12 cellular contexts compared by ENCODE assay signal in the genomic region with DNA sequence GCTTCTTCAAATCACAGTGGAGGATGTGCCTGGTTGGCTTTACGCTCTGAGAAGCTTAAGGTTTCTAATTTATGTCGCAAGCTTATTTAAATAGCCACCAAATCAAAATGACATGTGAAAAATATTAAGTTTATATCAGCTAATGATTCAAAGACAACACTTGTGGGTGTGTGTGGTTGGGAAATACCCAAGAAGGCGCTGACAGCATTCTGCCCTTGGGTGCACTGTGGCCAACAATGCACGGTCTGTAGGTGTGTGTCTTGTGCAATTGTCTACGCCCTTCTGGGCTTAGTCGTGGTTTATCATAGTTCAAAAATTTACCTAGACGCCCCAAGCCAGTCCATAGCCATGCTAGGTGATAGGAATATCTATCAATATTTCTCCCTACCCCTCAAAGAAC.
DNase-seq lines count a peak whose midpoint lies in the region; ATAC-seq and TF ChIP-seq lines count a peak whose summit lies in the region.
"Had no signal": no experiment of that assay in that cellular context is flagged by ENCODE, and none has a peak within 500 bp of the region (broad histone marks: within the 10 kb centered on the region; RNA-seq: fewer than 3 reads in every experiment).

No MANE protein-coding gene starts in this region.

- H3K9me3 Mint-ChIP-seq in activated T-helper 2 cell treated with anti-CD3 and anti-CD28 coated beads, Interferon-gamma antibody, Interleukin-2, Interleukin-4, amounts not matched to agents 10 μg/mL and 5 μg/mL and 100 μg/mL, durations not matched to agents 14 hours and 24 hours and 36 hours: no peaks in the 10 kb centered on the region
- H3K9me3 Mint-ChIP-seq in T-cell (no peaks in the 10 kb centered on the region), endodermal cell (no peaks in the 10 kb centered on the region)
- H3K9me3 Mint-ChIP-seq: activated naive CD4-positive, alpha-beta T cell treated with anti-CD3 and anti-CD28 coated beads, Interleukin-2, amount 50 U/mL, for 24 hours had no signal

- no peaks in the 10 kb centered on the region for H3K36me3 Mint-ChIP-seq in activated T-helper 2 cell treated with anti-CD3 and anti-CD28 coated beads, Interferon-gamma antibody, Interleukin-2, Interleukin-4, amounts not matched to agents 10 μg/mL and 5 μg/mL and 100 μg/mL, durations not matched to agents 14 hours and 24 hours and 36 hours (ENCODE audit: low read depth)
- peaks cover 10% of the 10 kb centered on the region for H3K36me3 Mint-ChIP-seq in T-cell
- peaks cover 6% of the 10 kb centered on the region for H3K36me3 Mint-ChIP-seq in endodermal cell (ENCODE audit: low read depth)
- H3K36me3 Mint-ChIP-seq: activated naive CD4-positive, alpha-beta T cell treated with anti-CD3 and anti-CD28 coated beads, Interleukin-2, amount 50 U/mL, for 24 hours; CD4-positive, CD25-positive, alpha-beta regulatory T cell had no signal

- H3K4me3 ChIP-seq in mammary epithelial cell (replicated peaks in 1 of 3; ENCODE audit: insufficient read depth in 1 of 3, low read depth in 2 of 3, low read length in 3 of 3) (no peak overlapping the region), endodermal cell (ENCODE audit: low read length) (no peak overlapping the region)

- TF ChIP-seq CTCF in mammary epithelial cell (conservative IDR thresholded peaks at IDR 0.05 in 1 of 2, IDR thresholded peaks at IDR 0.05 in 1 of 2; ENCODE audit: extremely low read depth in 1 of 2, insufficient read depth in 1 of 2, low read depth in 1 of 2, low read length in 2 of 2): no peak
- no peak for TF ChIP-seq CTCF in endodermal cell (conservative IDR thresholded peaks at IDR 0.05)

- H3K27me3 ChIP-seq in mammary epithelial cell (ENCODE audit: insufficient read depth, low read length) (no peaks in the 10 kb centered on the region), endodermal cell (ENCODE audit: control insufficient read depth, insufficient read depth, low read length, poor library complexity, severe bottlenecking) (no peaks in the 10 kb centered on the region)

- H3K27me3 Mint-ChIP-seq in activated T-helper 2 cell treated with anti-CD3 and anti-CD28 coated beads, Interferon-gamma antibody, Interleukin-2, Interleukin-4, amounts not matched to agents 10 μg/mL and 5 μg/mL and 100 μg/mL, durations not matched to agents 14 hours and 24 hours and 36 hours (ENCODE audit: low read depth): no peaks in the 10 kb centered on the region
- H3K27me3 Mint-ChIP-seq in T-cell (no peaks in the 10 kb centered on the region), endodermal cell (ENCODE audit: insufficient read depth) (no peaks in the 10 kb centered on the region)
- H3K27me3 Mint-ChIP-seq: activated naive CD4-positive, alpha-beta T cell treated with anti-CD3 and anti-CD28 coated beads, Interleukin-2, amount 50 U/mL, for 24 hours; CD4-positive, CD25-positive, alpha-beta regulatory T cell had no signal

- peaks cover 7% of the 10 kb centered on the region for H3K4me1 Mint-ChIP-seq in activated T-helper 2 cell treated with anti-CD3 and anti-CD28 coated beads, Interferon-gamma antibody, Interleukin-2, Interleukin-4, amounts not matched to agents 10 μg/mL and 5 μg/mL and 100 μg/mL, durations not matched to agents 14 hours and 24 hours and 36 hours (ENCODE audit: low read depth)
- no peaks in the 10 kb centered on the region for H3K4me1 Mint-ChIP-seq in T-cell
- H3K4me1 Mint-ChIP-seq in endodermal cell: peaks cover 3% of the 10 kb centered on the region
- H3K4me1 Mint-ChIP-seq: activated naive CD4-positive, alpha-beta T cell treated with anti-CD3 and anti-CD28 coated beads, Interleukin-2, amount 50 U/mL, for 24 hours; CD4-positive, CD25-positive, alpha-beta regulatory T cell had no signal

- POLR2A ChIA-PET in T-cell (lab: Charles Lee): no interaction called here

- peak overlapping the region; percentile 64 for H3K4me2 ChIP-seq in mammary epithelial cell (ENCODE audit: insufficient read depth, low read depth, low read length)

- WGBS in mammary epithelial cell (ENCODE audit: low coverage, missing lambda C conversion rate): 1% methylated on average over 7 of the region's 7 CpGs
- 94% methylated on average over 6 of the region's 7 CpGs; no CpG with 5 or more reads in 1 of the 2 experiments for WGBS in endodermal cell (ENCODE audit: insufficient coverage in 1 of 2, insufficient read length in 1 of 2), 2 experiments

- CTCF ChIA-PET in mammary epithelial cell (lab: Charles Lee; ENCODE audit: low non-redundant PET) (interaction anchor here (0.5 kb wide), 1 partner anchor 180 kb away, joined by 5 read pairs; no protein-coding TSS in a partner anchor), T-cell (lab: Charles Lee) (no interaction called here)

- H3K27ac Mint-ChIP-seq in activated T-helper 2 cell treated with anti-CD3 and anti-CD28 coated beads, Interferon-gamma antibody, Interleukin-2, Interleukin-4, amounts not matched to agents 10 μg/mL and 5 μg/mL and 100 μg/mL, durations not matched to agents 14 hours and 24 hours and 36 hours: no peak overlapping the region
- H3K27ac Mint-ChIP-seq in T-cell: no peak overlapping the region
- H3K27ac Mint-ChIP-seq in endodermal cell: no peak overlapping the region
- H3K27ac Mint-ChIP-seq: activated naive CD4-positive, alpha-beta T cell treated with anti-CD3 and anti-CD28 coated beads, Interleukin-2, amount 50 U/mL, for 24 hours; CD4-positive, CD25-positive, alpha-beta regulatory T cell had no signal

- BruUV-seq in mammary epithelial cell (replicated peaks; lab: Mats Ljungman, UMichigan): no TSS peak

- peak; percentile 84 for ATAC-seq in GM19328 (IDR thresholded peaks at IDR 0.05; ENCODE audit: unreplicated experiment)
- peak; percentile 94 for ATAC-seq in HG03135 (IDR thresholded peaks at IDR 0.05; ENCODE audit: unreplicated experiment)
- no peak for ATAC-seq in T-cell (replicated peaks in 1 of 4)

- H3K9ac ChIP-seq in mammary epithelial cell (ENCODE audit: insufficient read depth, low read length) (peak overlapping the region; percentile 65), endodermal cell (ENCODE audit: extremely low read depth, low read length, poor library complexity, severe bottlenecking) (no peak overlapping the region)
- H3K9ac ChIP-seq: parathyroid adenoma had no signal

- peaks cover 3% of the 10 kb centered on the region for H3K36me3 ChIP-seq in mammary epithelial cell (ENCODE audit: insufficient read depth, low read length)
- no peaks in the 10 kb centered on the region for H3K36me3 ChIP-seq in endodermal cell (ENCODE audit: control insufficient read depth, insufficient read depth, low read length)

- peaks cover 46% of the 10 kb centered on the region for H3K79me2 ChIP-seq in mammary epithelial cell (ENCODE audit: insufficient read depth, low read length)
- H3K79me2 ChIP-seq: parathyroid adenoma had no signal

- in situ Hi-C loops in Caki2 (cut with HindIII; ENCODE audit: low pct_unique_long_range_greater_than_20kb, low sequenced_read_pairs) (no loop called here), mammary epithelial cell (cut with MboI; ENCODE audit: low sequenced_read_pairs in 2 of 2) (loop anchor here in 1 of 2 donors (10.0 kb wide), 1 partner anchor 57 kb away; a partner anchor contains a TSS)

- DNase-seq in Caki2 (ENCODE audit: low read depth) (peak; percentile 59), mammary epithelial cell (peak; percentile 96), T-cell (no peak), endodermal cell (no peak), SHP77 (lab: John Stamatoyannopoulos, UW) (no peak)
- DNase-seq in activated T-helper 2 cell treated with anti-CD3 and anti-CD28 coated beads, Interferon-gamma antibody, Interleukin-2, Interleukin-4, amounts not matched to agents 10 μg/mL and 5 μg/mL and 100 μg/mL, durations not matched to agents 14 hours and 24 hours and 36 hours (ENCODE audit: low spot score): no peak
- DNase-seq: CD4-positive, CD25-positive, alpha-beta regulatory T cell; RPMI8226 had no signal

- intact Hi-C loops in mammary epithelial cell (cut with micrococcal nuclease): loop anchor here (2.0 to 10.0 kb wide), 2 partner anchors 81 to 183 kb away; no protein-coding TSS in a partner anchor
- intact Hi-C loops in activated T-helper 2 cell treated with anti-CD3 and anti-CD28 coated beads, Interferon-gamma antibody, Interleukin-2, Interleukin-4, amounts not matched to agents 10 μg/mL and 5 μg/mL and 100 μg/mL, durations not matched to agents 14 hours and 24 hours and 36 hours (cut with micrococcal nuclease): no loop called here

- dilution Hi-C loops in mammary epithelial cell (cut with HindIII; ENCODE audit: low sequenced_read_pairs): no loop called here

- H3K9me3 ChIP-seq in mammary epithelial cell (replicated peaks; ENCODE audit: insufficient read depth, low read length): no peaks in the 10 kb centered on the region
- no peaks in the 10 kb centered on the region for H3K9me3 ChIP-seq in endodermal cell (ENCODE audit: control insufficient read depth, low read length)

- H2AFZ ChIP-seq in mammary epithelial cell (ENCODE audit: low read depth, low read length): no peak overlapping the region
- H2AFZ ChIP-seq: parathyroid adenoma had no signal

- no peak overlapping the region for H3K4me3 Mint-ChIP-seq in activated T-helper 2 cell treated with anti-CD3 and anti-CD28 coated beads, Interferon-gamma antibody, Interleukin-2, Interleukin-4, amounts not matched to agents 10 μg/mL and 5 μg/mL and 100 μg/mL, durations not matched to agents 14 hours and 24 hours and 36 hours (ENCODE audit: low read depth)
- no peak overlapping the region for H3K4me3 Mint-ChIP-seq in T-cell
- H3K4me3 Mint-ChIP-seq in endodermal cell: no peak overlapping the region
- H3K4me3 Mint-ChIP-seq: activated naive CD4-positive, alpha-beta T cell treated with anti-CD3 and anti-CD28 coated beads, Interleukin-2, amount 50 U/mL, for 24 hours; CD4-positive, CD25-positive, alpha-beta regulatory T cell had no signal

- H3K4me1 ChIP-seq in mammary epithelial cell (ENCODE audit: insufficient read depth, low read length) (peaks cover 67% of the 10 kb centered on the region), endodermal cell (ENCODE audit: control insufficient read depth, insufficient read depth, low read length) (no peaks in the 10 kb centered on the region)
- H3K4me1 ChIP-seq: parathyroid adenoma had no signal

- H4K20me1 ChIP-seq in mammary epithelial cell (ENCODE audit: insufficient read depth, low read length): no peaks in the 10 kb centered on the region

- H3K27ac ChIP-seq in mammary epithelial cell (ENCODE audit: insufficient read depth, low read depth, low read length) (peak overlapping the region; percentile 98), endodermal cell (ENCODE audit: low read depth, low read length) (no peak overlapping the region)
- H3K27ac ChIP-seq: parathyroid adenoma had no signal

Comparison
In these comparisons a context has a peak if more than half of its experiments do, and no peak if none do; other contexts are left out.
1. DNase-seq: peak in Caki2 (single experiment) and mammary epithelial cell (single experiment); none in activated T-helper 2 cell treated with anti-CD3 and anti-CD28 coated beads, Interferon-gamma antibody, Interleukin-2, Interleukin-4, amounts not matched to agents 10 μg/mL and 5 μg/mL and 100 μg/mL, durations not matched to agents 14 hours and 24 hours and 36 hours (single experiment), T-cell (0 of 34), endodermal cell (single experiment) and SHP77 (0 of 2).
2. ATAC-seq: peak in GM19328 (single experiment) and HG03135 (single experiment); none in T-cell (0 of 4).